8 cellular contexts compared by ENCODE assay signal in the genomic region with DNA sequence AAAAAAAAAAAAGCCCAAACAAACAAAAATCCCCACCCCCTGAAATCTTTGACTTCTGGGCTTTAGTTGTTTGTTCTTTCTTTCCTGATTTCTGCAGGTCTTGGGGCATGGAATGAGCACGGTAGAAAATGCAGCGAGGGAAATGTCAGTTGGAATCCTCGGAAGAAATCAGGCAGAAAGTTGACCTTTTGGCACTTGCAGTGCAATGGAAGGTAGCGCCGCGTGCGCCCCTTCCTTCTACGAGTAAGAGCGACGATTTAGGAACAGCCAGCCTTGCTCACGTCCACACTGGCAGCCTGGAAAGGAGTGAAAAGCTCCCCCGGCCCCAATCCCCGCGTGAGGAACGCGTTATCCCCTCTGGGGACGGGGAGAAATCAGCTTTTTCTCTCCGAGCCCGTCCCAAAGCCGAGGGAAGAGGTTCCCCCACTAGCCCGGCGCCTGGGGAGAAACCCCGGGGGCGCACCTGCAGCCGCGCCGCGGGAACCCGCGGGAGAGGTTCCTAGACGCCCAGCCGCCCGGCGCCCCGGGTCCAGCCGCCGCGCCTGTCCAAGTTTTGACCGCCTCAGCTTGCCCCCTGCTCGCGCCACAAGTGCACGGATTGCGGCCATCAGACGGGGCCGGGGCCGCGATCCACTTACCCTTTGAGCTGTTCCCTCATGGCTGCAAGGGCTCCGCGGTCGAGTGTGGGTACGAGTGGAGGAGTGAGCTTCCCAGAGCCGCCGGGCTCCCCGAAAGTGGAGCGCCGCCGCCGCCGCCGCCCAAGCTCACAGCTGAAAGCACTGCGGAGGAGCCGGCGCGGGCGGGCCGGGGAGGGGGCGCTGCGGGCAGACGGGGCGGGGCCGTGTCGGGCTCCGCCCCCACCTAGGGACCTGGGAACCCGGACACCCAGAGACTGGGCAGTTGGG.
DNase-seq lines count a peak whose midpoint lies in the region; ATAC-seq and TF ChIP-seq lines count a peak whose summit lies in the region.

No MANE protein-coding gene starts in this region.

- H3K4me1 ChIP-seq in BLaER1 treated with 17β-estradiol and CSF1 and Interleukin-3, amounts not matched to agents 10 nM and 100 nM, result peaks cover 0 to 4% (median 0%) of the 10 kb centered on the region in 10 experiments; a peak in 1 of 20 replicates
- H3K4me1 ChIP-seq in endocrine pancreas (ENCODE audit: control insufficient read depth, insufficient read depth, low read length), result no peaks in the 10 kb centered on the region
- no peaks in the 10 kb centered on the region for H3K4me1 ChIP-seq in uterus

- peaks cover 89 to 99% (median 98%) of the 10 kb centered on the region in 11 experiments for H3K27me3 ChIP-seq in BLaER1 treated with 17β-estradiol and CSF1 and Interleukin-3, amounts not matched to agents 10 nM and 100 nM
- H3K27me3 ChIP-seq in endocrine pancreas (ENCODE audit: control insufficient read depth, insufficient read depth, low read length), result no peaks in the 10 kb centered on the region
- H3K27me3 ChIP-seq in uterus, result no peaks in the 10 kb centered on the region

- peak overlapping the region; percentile 70 to 84 (median 78) for H3K9ac ChIP-seq in BLaER1 treated with 17β-estradiol and CSF1 and Interleukin-3, amounts not matched to agents 10 nM and 100 nM
- peak overlapping the region; percentile 60 for H3K9ac ChIP-seq in endocrine pancreas (ENCODE audit: control insufficient read depth, insufficient read depth, low read length)

- H3K9me3 ChIP-seq in BLaER1 treated with 17β-estradiol and CSF1 and Interleukin-3, amounts not matched to agents 10 nM and 100 nM (replicated peaks in 1 of 11), result no peaks in the 10 kb centered on the region
- H3K9me3 ChIP-seq in endocrine pancreas (ENCODE audit: control insufficient read depth, low read length), result no peaks in the 10 kb centered on the region
- H3K9me3 ChIP-seq in uterus, result no peaks in the 10 kb centered on the region

- peak overlapping the region; percentile 28 to 75 (median 68); a peak in 21 of 22 replicates for H3K27ac ChIP-seq in BLaER1 treated with 17β-estradiol and CSF1 and Interleukin-3, amounts not matched to agents 10 nM and 100 nM
- peak overlapping the region; percentile 34 to 48 for H3K27ac ChIP-seq in uterus

- H3K36me3 ChIP-seq in BLaER1 treated with 17β-estradiol and CSF1 and Interleukin-3, amounts not matched to agents 10 nM and 100 nM, result no peaks in the 10 kb centered on the region
- H3K36me3 ChIP-seq in endocrine pancreas (ENCODE audit: control insufficient read depth, insufficient read depth, low read length) (no peaks in the 10 kb centered on the region), uterus (no peaks in the 10 kb centered on the region)

- peak overlapping the region; percentile 67 to 81 (median 74) for H3K4me3 ChIP-seq in BLaER1 treated with 17β-estradiol and CSF1 and Interleukin-3, amounts not matched to agents 10 nM and 100 nM
- H3K4me3 ChIP-seq in endocrine pancreas (ENCODE audit: control insufficient read depth, insufficient read depth, low read length), result peak overlapping the region; percentile 38
- peak overlapping the region; percentile 38 to 49 for H3K4me3 ChIP-seq in uterus

- DNase-seq in SK-N-DZ (ENCODE audit: low spot score) (peak; percentile 14), midbrain (lab: John Stamatoyannopoulos, UW) (peak; percentile 10), uterus (peak; percentile 25 to 55), OCI-M2 (lab: John Stamatoyannopoulos, UW; ENCODE audit: unreplicated experiment) (no peak)

- TF ChIP-seq CTCF in uterus (IDR thresholded peaks at IDR 0.05), result no peak

- peak overlapping the region; percentile 57 to 80 (median 67) for H3K4me2 ChIP-seq in BLaER1 treated with 17β-estradiol and CSF1 and Interleukin-3, amounts not matched to agents 10 nM and 100 nM

- ATAC-seq in GM18907 (IDR thresholded peaks at IDR 0.05; ENCODE audit: unreplicated experiment) (peak; percentile 95), HG03066 (IDR thresholded peaks at IDR 0.05; ENCODE audit: low read depth, unreplicated experiment) (peak; percentile 93)

- peaks cover 0 to 31% (median 0%) of the 10 kb centered on the region in 11 experiments; a peak in 6 of 22 replicates for H4K20me1 ChIP-seq in BLaER1 treated with 17β-estradiol and CSF1 and Interleukin-3, amounts not matched to agents 10 nM and 100 nM

- TF ChIP-seq POLR2A in uterus (IDR thresholded peaks at IDR 0.05), result peak in 1 of 2 donors; percentile 22

- intact Hi-C loops in uterus (cut with DNase I; ENCODE audit: low total_unique reads), result no loop called here
